In the genomic region with DNA sequence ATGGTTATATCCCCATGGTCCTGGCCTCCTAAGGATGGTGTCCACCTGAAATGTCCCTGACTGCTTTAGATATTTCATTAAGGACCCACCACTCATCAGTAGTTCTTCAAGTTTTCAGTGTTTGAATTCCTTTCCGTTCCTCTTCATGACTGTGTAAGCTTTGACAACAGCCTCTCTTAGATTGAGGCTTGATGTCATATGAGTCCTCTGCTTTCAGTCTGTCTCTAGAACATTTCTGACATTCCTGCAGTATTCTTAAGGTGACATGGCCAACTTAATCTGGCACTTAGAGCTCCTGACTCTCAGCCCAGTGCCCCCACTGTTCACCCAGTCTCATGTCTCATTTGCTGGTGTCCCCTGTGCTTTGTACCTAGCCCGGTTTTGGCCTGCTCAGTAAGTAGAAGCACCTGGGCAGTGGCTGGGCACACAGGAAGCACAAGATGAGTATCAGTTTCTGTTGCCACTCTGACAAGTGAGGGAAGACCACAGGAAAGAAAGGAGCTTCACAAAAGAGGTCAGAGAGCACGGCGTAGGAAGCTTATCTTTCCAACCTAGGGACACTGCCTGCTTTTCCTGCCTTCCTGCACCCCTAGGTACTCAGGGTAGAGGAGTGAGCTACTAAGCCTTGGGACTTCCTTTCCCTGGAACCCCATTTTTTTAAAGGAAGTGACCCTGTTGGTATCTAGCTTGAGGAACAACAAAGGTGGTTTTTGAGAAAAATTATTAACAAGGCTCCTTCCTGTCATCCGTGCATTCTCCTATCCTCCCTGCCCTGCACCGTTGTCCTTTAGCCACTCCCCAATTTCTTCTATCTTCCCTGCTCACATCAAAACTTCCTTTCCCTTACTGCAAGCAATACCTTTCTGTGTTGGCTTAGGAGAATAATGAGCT, we compare ENCODE assay signal across 8 cellular contexts.
DNase-seq lines count a peak whose midpoint lies in the region; ATAC-seq and TF ChIP-seq lines count a peak whose summit lies in the region.

No MANE protein-coding gene starts in this region.

- POLR2A ChIA-PET in activated CD4-positive, alpha-beta T cell treated with anti-CD3 and anti-CD28 coated beads for 36 hours (lab: Charles Lee): interaction anchor here (0.6 to 3.7 kb wide), 9 partner anchors 12 to 109 kb away, joined by 3 to 31 read pairs (median 6); no protein-coding TSS in a partner anchor

- no peaks in the 10 kb centered on the region for H3K27me3 Mint-ChIP-seq in activated CD4-positive, alpha-beta T cell treated with anti-CD3 and anti-CD28 coated beads for 36 hours
- H3K27me3 Mint-ChIP-seq in activated T-cell treated with anti-CD3 and anti-CD28 coated beads, Interleukin-2, amount 50 U/mL, for 4 hours (ENCODE audit: low read depth): no peaks in the 10 kb centered on the region

- peak; percentile 31 for ATAC-seq in activated CD4-positive, alpha-beta T cell treated with anti-CD3 and anti-CD28 coated beads for 36 hours
- peak; percentile 23 for ATAC-seq in HG02870 (IDR thresholded peaks at IDR 0.05; ENCODE audit: unreplicated experiment)
- ATAC-seq in activated T-cell treated with anti-CD3 and anti-CD28 coated beads, Interleukin-2, amount 50 U/mL, for 4 hours: peak; percentile 15 to 16

- H2AFZ ChIP-seq in parathyroid adenoma (no peak overlapping the region), neuronal stem cell (ENCODE audit: low read length) (no peak overlapping the region)

- H4K8ac ChIP-seq in neuronal stem cell (ENCODE audit: low read depth, low read length): no peak overlapping the region

- H3K79me2 ChIP-seq in parathyroid adenoma: no peaks in the 10 kb centered on the region

- H3K9me3 ChIP-seq in parathyroid adenoma (ENCODE audit: control insufficient read depth, low read length): no peaks in the 10 kb centered on the region
- no peaks in the 10 kb centered on the region for H3K9me3 ChIP-seq in neuronal stem cell (replicated peaks in 1 of 2; ENCODE audit: control insufficient read depth in 2 of 2, insufficient read depth in 1 of 2, low read depth in 1 of 2, low read length in 2 of 2)

- peak overlapping the region; percentile 98 for H3K27ac Mint-ChIP-seq in activated CD4-positive, alpha-beta T cell treated with anti-CD3 and anti-CD28 coated beads for 36 hours

- no peak overlapping the region for H4K91ac ChIP-seq in neuronal stem cell (ENCODE audit: low read depth, low read length, poor library complexity)

- H3K4me2 ChIP-seq in parathyroid adenoma (ENCODE audit: low read length) (no peak overlapping the region), neuronal stem cell (ENCODE audit: insufficient read depth, low read length, poor library complexity, severe bottlenecking) (no peak overlapping the region)

- H3K9me3 Mint-ChIP-seq in activated CD4-positive, alpha-beta T cell treated with anti-CD3 and anti-CD28 coated beads for 36 hours (ENCODE audit: low read depth): no peaks in the 10 kb centered on the region
- H3K9me3 Mint-ChIP-seq in activated T-cell treated with anti-CD3 and anti-CD28 coated beads, Interleukin-2, amount 50 U/mL, for 4 hours: no peaks in the 10 kb centered on the region

- CTCF ChIA-PET in activated CD4-positive, alpha-beta T cell treated with anti-CD3 and anti-CD28 coated beads for 36 hours (lab: Charles Lee): interaction anchor here (0.6 to 5.6 kb wide), 13 partner anchors 11 to 374 kb away, joined by 3 to 50 read pairs (median 4); no protein-coding TSS in a partner anchor

- peak; percentile 58 for DNase-seq in activated CD4-positive, alpha-beta T cell treated with anti-CD3 and anti-CD28 coated beads for 36 hours
- DNase-seq in activated CD4-positive, alpha-beta T cell treated with anti-CD3 and anti-CD28 coated beads, Interleukin-2, amount 50 U/mL, for 1 hour: no peak
- no peak for DNase-seq in activated T-cell treated with anti-CD3 and anti-CD28 coated beads, Interleukin-2, amount 50 U/mL, for 4 hours
- DNase-seq in neuronal stem cell (ENCODE audit: low spot score) (no peak), HCEC 1CT (no peak), NCI-H82 treated with DMSO at 0.1 percent for 48 hours (lab: John Stamatoyannopoulos, UW; ENCODE audit: unreplicated experiment) (no peak)

- no peaks in the 10 kb centered on the region for H3K79me1 ChIP-seq in neuronal stem cell (ENCODE audit: low read depth, low read length)

- H3K36me3 Mint-ChIP-seq in activated CD4-positive, alpha-beta T cell treated with anti-CD3 and anti-CD28 coated beads for 36 hours (ENCODE audit: low read depth): peaks cover 50% of the 10 kb centered on the region
- peaks cover 30% of the 10 kb centered on the region for H3K36me3 Mint-ChIP-seq in activated T-cell treated with anti-CD3 and anti-CD28 coated beads, Interleukin-2, amount 50 U/mL, for 4 hours (ENCODE audit: insufficient read depth)

- H2BK12ac ChIP-seq in neuronal stem cell (ENCODE audit: low read length): no peak overlapping the region

- WGBS in neuronal stem cell (ENCODE audit: extremely low coverage in 2 of 2, insufficient read length in 2 of 2, insufficient replicate concordance in 1 of 2), 2 donors: no CpG with 5 or more reads among the region's 6 CpGs

- H3K4me1 Mint-ChIP-seq in activated CD4-positive, alpha-beta T cell treated with anti-CD3 and anti-CD28 coated beads for 36 hours: peaks cover 77% of the 10 kb centered on the region
- peaks cover 82% of the 10 kb centered on the region for H3K4me1 Mint-ChIP-seq in activated T-cell treated with anti-CD3 and anti-CD28 coated beads, Interleukin-2, amount 50 U/mL, for 4 hours (ENCODE audit: low read depth)

- H3K36me3 ChIP-seq in parathyroid adenoma (ENCODE audit: control insufficient read depth, insufficient read depth, low read length) (no peaks in the 10 kb centered on the region), neuronal stem cell (replicated peaks in 1 of 2; ENCODE audit: control insufficient read depth in 2 of 2, insufficient read depth in 2 of 2, low read length in 2 of 2) (peaks cover 10 to 61% of the 10 kb centered on the region in 2 donors)

- H3K14ac ChIP-seq in neuronal stem cell (ENCODE audit: low read length): no peak overlapping the region

- no peak overlapping the region for H2AK5ac ChIP-seq in neuronal stem cell (ENCODE audit: low read depth, low read length)

- H3K27ac ChIP-seq in parathyroid adenoma (peak overlapping the region; percentile 5), neuronal stem cell (replicated peaks; ENCODE audit: low read length) (no peak overlapping the region)

- H3K23ac ChIP-seq in neuronal stem cell (ENCODE audit: low read depth, low read length, poor library complexity): no peak overlapping the region

- no peak overlapping the region for H2BK15ac ChIP-seq in neuronal stem cell (ENCODE audit: low read length)

- intact Hi-C loops in activated CD4-positive, alpha-beta T cell treated with anti-CD3 and anti-CD28 coated beads for 36 hours (cut with DNase I, micrococcal nuclease): loop anchor here in 1 of 2 experiments (5.0 kb wide), 1 partner anchor 44 kb away; no protein-coding TSS in a partner anchor

- H3K18ac ChIP-seq in neuronal stem cell (ENCODE audit: low read length): no peak overlapping the region

- H2BK120ac ChIP-seq in neuronal stem cell (ENCODE audit: low read depth, low read length): no peak overlapping the region

- H3K4ac ChIP-seq in neuronal stem cell (ENCODE audit: low read length): no peak overlapping the region

- H3K4me3 ChIP-seq in parathyroid adenoma (ENCODE audit: low read depth, low read length) (no peak overlapping the region), neuronal stem cell (ENCODE audit: low read length in 2 of 2) (no peak overlapping the region)

- no peak overlapping the region for H3K9ac ChIP-seq in parathyroid adenoma
- no peak overlapping the region for H3K9ac ChIP-seq in neuronal stem cell (ENCODE audit: low read depth, low read length, poor library complexity)

- no peak for TF ChIP-seq CTCF in parathyroid adenoma (IDR thresholded peaks at IDR 0.05)

- no peak overlapping the region for H2BK5ac ChIP-seq in neuronal stem cell (ENCODE audit: low read length)

- no peaks in the 10 kb centered on the region for H3K27me3 ChIP-seq in parathyroid adenoma (ENCODE audit: control insufficient read depth, insufficient read depth, low read length)
- no peaks in the 10 kb centered on the region for H3K27me3 ChIP-seq in neuronal stem cell (ENCODE audit: control insufficient read depth in 3 of 3, insufficient read depth in 3 of 3, low read depth in 1 of 3, low read length in 3 of 3)

- peak overlapping the region; percentile 78 for H3K4me3 Mint-ChIP-seq in activated CD4-positive, alpha-beta T cell treated with anti-CD3 and anti-CD28 coated beads for 36 hours
- H3K4me3 Mint-ChIP-seq in activated T-cell treated with anti-CD3 and anti-CD28 coated beads, Interleukin-2, amount 50 U/mL, for 4 hours: peak overlapping the region; percentile 96

- H3K4me1 ChIP-seq in parathyroid adenoma (peaks cover 2% of the 10 kb centered on the region), neuronal stem cell (ENCODE audit: control insufficient read depth in 2 of 2, insufficient read depth in 1 of 2, low read depth in 1 of 2, low read length in 2 of 2) (peaks cover 10 to 22% of the 10 kb centered on the region in 2 donors)
